2 cellular contexts compared by ENCODE assay signal in the genomic region with DNA sequence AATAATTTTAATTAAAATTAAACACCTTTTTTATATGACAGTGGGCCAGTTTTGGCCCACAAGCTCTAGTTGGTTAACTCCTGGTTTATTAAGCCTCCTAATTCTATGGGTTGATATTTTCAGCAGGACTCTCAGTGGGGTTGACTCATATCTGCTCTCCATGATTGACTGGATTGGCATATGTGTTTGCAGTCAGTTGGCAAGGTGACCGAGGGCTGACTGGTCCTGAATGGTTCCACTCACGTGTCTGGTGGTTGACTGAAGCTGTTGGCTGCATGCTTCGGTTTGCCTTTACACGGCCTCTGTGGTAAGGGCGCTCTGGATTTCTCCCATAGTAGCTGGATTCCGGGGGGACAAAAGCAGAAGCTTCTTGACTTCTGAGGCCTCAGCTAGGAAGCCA.
A peak's percentile ranks its signal among the peaks of the same experiment; 100 is the strongest.
TF ChIP-seq lines count a peak whose summit lies in the region.

No MANE protein-coding gene starts in this region.

TF ChIP-seq in GM12878, 131 proteins besides CTCF, POLR2A, EP300 and RAD21 (continued from another document and continues in another):
- TF ChIP-seq SUZ12 (IDR thresholded peaks at IDR 0.05; ENCODE audit: unreplicated experiment) (no peak), ZZZ3 (IDR thresholded peaks at IDR 0.05; ENCODE audit: control insufficient read depth, insufficient read length, low read depth) (no peak), ESRRA (IDR thresholded peaks at IDR 0.05; ENCODE audit: low read length) (no peak), CBX5 (IDR thresholded peaks at IDR 0.05; ENCODE audit: low read depth) (no peak), FOXM1 (IDR thresholded peaks at IDR 0.05; ENCODE audit: low read depth, low read length) (no peak), RUNX3 (IDR thresholded peaks at IDR 0.05; ENCODE audit: low read length) (peak; percentile 57), PML (IDR thresholded peaks at IDR 0.05; ENCODE audit: low read length) (no peak), JUNB (IDR thresholded peaks at IDR 0.05) (peak; percentile 91), MXI1 (IDR thresholded peaks at IDR 0.05; ENCODE audit: low read depth, low read length) (no peak), BHLHE40 (IDR thresholded peaks at IDR 0.05; ENCODE audit: borderline replicate concordance in 1 of 2, low read depth in 2 of 2, low read length in 1 of 2) (peak; percentile 74 to 83)
- TF ChIP-seq, protein P1, sequence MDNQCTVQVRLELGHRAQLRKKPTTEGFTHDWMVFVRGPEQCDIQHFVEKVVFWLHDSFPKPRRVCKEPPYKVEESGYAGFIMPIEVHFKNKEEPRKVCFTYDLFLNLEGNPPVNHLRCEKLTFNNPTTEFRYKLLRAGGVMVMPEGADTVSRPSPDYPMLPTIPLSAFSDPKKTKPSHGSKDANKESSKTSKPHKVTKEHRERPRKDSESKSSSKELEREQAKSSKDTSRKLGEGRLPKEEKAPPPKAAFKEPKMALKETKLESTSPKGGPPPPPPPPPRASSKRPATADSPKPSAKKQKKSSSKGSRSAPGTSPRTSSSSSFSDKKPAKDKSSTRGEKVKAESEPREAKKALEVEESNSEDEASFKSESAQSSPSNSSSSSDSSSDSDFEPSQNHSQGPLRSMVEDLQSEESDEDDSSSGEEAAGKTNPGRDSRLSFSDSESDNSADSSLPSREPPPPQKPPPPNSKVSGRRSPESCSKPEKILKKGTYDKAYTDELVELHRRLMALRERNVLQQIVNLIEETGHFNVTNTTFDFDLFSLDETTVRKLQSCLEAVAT (IDR thresholded peaks at IDR 0.05): no peak
- TF ChIP-seq, protein P2, sequence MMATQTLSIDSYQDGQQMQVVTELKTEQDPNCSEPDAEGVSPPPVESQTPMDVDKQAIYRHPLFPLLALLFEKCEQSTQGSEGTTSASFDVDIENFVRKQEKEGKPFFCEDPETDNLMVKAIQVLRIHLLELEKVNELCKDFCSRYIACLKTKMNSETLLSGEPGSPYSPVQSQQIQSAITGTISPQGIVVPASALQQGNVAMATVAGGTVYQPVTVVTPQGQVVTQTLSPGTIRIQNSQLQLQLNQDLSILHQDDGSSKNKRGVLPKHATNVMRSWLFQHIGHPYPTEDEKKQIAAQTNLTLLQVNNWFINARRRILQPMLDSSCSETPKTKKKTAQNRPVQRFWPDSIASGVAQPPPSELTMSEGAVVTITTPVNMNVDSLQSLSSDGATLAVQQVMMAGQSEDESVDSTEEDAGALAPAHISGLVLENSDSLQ (IDR thresholded peaks at IDR 0.05): peak; percentile 64
- TF ChIP-seq, protein P3, sequence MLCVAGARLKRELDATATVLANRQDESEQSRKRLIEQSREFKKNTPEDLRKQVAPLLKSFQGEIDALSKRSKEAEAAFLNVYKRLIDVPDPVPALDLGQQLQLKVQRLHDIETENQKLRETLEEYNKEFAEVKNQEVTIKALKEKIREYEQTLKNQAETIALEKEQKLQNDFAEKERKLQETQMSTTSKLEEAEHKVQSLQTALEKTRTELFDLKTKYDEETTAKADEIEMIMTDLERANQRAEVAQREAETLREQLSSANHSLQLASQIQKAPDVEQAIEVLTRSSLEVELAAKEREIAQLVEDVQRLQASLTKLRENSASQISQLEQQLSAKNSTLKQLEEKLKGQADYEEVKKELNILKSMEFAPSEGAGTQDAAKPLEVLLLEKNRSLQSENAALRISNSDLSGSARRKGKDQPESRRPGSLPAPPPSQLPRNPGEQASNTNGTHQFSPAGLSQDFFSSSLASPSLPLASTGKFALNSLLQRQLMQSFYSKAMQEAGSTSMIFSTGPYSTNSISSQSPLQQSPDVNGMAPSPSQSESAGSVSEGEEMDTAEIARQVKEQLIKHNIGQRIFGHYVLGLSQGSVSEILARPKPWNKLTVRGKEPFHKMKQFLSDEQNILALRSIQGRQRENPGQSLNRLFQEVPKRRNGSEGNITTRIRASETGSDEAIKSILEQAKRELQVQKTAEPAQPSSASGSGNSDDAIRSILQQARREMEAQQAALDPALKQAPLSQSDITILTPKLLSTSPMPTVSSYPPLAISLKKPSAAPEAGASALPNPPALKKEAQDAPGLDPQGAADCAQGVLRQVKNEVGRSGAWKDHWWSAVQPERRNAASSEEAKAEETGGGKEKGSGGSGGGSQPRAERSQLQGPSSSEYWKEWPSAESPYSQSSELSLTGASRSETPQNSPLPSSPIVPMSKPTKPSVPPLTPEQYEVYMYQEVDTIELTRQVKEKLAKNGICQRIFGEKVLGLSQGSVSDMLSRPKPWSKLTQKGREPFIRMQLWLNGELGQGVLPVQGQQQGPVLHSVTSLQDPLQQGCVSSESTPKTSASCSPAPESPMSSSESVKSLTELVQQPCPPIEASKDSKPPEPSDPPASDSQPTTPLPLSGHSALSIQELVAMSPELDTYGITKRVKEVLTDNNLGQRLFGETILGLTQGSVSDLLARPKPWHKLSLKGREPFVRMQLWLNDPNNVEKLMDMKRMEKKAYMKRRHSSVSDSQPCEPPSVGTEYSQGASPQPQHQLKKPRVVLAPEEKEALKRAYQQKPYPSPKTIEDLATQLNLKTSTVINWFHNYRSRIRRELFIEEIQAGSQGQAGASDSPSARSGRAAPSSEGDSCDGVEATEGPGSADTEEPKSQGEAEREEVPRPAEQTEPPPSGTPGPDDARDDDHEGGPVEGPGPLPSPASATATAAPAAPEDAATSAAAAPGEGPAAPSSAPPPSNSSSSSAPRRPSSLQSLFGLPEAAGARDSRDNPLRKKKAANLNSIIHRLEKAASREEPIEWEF (IDR thresholded peaks at IDR 0.05; ENCODE audit: insufficient replicate concordance, low read depth, low read length): no peak
- TF ChIP-seq, protein P4, sequence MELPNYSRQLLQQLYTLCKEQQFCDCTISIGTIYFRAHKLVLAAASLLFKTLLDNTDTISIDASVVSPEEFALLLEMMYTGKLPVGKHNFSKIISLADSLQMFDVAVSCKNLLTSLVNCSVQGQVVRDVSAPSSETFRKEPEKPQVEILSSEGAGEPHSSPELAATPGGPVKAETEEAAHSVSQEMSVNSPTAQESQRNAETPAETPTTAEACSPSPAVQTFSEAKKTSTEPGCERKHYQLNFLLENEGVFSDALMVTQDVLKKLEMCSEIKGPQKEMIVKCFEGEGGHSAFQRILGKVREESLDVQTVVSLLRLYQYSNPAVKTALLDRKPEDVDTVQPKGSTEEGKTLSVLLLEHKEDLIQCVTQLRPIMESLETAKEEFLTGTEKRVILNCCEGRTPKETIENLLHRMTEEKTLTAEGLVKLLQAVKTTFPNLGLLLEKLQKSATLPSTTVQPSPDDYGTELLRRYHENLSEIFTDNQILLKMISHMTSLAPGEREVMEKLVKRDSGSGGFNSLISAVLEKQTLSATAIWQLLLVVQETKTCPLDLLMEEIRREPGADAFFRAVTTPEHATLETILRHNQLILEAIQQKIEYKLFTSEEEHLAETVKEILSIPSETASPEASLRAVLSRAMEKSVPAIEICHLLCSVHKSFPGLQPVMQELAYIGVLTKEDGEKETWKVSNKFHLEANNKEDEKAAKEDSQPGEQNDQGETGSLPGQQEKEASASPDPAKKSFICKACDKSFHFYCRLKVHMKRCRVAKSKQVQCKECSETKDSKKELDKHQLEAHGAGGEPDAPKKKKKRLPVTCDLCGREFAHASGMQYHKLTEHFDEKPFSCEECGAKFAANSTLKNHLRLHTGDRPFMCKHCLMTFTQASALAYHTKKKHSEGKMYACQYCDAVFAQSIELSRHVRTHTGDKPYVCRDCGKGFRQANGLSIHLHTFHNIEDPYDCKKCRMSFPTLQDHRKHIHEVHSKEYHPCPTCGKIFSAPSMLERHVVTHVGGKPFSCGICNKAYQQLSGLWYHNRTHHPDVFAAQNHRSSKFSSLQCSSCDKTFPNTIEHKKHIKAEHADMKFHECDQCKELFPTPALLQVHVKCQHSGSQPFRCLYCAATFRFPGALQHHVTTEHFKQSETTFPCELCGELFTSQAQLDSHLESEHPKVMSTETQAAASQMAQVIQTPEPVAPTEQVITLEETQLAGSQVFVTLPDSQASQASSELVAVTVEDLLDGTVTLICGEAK (IDR thresholded peaks at IDR 0.05; ENCODE audit: borderline replicate concordance): no peak

TF ChIP-seq in SK-N-SH treated with all-trans-retinoic acid at 6 μM for 48 hours, 23 proteins besides CTCF, POLR2A, EP300 and RAD21 (continued from another document):
- TF ChIP-seq, protein P5, sequence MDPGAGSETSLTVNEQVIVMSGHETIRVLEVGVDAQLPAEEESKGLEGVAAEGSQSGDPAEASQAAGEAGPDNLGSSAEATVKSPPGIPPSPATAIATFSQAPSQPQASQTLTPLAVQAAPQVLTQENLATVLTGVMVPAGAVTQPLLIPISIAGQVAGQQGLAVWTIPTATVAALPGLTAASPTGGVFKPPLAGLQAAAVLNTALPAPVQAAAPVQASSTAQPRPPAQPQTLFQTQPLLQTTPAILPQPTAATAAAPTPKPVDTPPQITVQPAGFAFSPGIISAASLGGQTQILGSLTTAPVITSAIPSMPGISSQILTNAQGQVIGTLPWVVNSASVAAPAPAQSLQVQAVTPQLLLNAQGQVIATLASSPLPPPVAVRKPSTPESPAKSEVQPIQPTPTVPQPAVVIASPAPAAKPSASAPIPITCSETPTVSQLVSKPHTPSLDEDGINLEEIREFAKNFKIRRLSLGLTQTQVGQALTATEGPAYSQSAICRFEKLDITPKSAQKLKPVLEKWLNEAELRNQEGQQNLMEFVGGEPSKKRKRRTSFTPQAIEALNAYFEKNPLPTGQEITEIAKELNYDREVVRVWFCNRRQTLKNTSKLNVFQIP (CRISPR knock-in tag; IDR thresholded peaks at IDR 0.05; ENCODE audit: borderline replicate concordance, low read depth): no peak
- TF ChIP-seq TOX (CRISPR knock-in tag; IDR thresholded peaks at IDR 0.05; ENCODE audit: borderline replicate concordance): no peak
- TF ChIP-seq BACH2 (CRISPR knock-in tag; IDR thresholded peaks at IDR 0.05; ENCODE audit: borderline replicate concordance): no peak
- TF ChIP-seq, protein P6, sequence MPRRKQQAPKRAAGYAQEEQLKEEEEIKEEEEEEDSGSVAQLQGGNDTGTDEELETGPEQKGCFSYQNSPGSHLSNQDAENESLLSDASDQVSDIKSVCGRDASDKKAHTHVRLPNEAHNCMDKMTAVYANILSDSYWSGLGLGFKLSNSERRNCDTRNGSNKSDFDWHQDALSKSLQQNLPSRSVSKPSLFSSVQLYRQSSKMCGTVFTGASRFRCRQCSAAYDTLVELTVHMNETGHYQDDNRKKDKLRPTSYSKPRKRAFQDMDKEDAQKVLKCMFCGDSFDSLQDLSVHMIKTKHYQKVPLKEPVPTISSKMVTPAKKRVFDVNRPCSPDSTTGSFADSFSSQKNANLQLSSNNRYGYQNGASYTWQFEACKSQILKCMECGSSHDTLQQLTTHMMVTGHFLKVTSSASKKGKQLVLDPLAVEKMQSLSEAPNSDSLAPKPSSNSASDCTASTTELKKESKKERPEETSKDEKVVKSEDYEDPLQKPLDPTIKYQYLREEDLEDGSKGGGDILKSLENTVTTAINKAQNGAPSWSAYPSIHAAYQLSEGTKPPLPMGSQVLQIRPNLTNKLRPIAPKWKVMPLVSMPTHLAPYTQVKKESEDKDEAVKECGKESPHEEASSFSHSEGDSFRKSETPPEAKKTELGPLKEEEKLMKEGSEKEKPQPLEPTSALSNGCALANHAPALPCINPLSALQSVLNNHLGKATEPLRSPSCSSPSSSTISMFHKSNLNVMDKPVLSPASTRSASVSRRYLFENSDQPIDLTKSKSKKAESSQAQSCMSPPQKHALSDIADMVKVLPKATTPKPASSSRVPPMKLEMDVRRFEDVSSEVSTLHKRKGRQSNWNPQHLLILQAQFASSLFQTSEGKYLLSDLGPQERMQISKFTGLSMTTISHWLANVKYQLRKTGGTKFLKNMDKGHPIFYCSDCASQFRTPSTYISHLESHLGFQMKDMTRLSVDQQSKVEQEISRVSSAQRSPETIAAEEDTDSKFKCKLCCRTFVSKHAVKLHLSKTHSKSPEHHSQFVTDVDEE (CRISPR knock-in tag; IDR thresholded peaks at IDR 0.05): no peak
- no peak for TF ChIP-seq ZNF565 (CRISPR knock-in tag; conservative IDR thresholded peaks at IDR 0.05; ENCODE audit: low read depth)
- no peak for TF ChIP-seq PPARA (CRISPR knock-in tag; IDR thresholded peaks at IDR 0.05; ENCODE audit: borderline replicate concordance)
- TF ChIP-seq ZNF8 (CRISPR knock-in tag; IDR thresholded peaks at IDR 0.05): no peak
- TF ChIP-seq, protein P7, sequence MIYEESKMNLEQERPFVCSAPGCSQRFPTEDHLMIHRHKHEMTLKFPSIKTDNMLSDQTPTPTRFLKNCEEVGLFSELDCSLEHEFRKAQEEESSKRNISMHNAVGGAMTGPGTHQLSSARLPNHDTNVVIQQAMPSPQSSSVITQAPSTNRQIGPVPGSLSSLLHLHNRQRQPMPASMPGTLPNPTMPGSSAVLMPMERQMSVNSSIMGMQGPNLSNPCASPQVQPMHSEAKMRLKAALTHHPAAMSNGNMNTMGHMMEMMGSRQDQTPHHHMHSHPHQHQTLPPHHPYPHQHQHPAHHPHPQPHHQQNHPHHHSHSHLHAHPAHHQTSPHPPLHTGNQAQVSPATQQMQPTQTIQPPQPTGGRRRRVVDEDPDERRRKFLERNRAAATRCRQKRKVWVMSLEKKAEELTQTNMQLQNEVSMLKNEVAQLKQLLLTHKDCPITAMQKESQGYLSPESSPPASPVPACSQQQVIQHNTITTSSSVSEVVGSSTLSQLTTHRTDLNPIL (CRISPR knock-in tag; IDR thresholded peaks at IDR 0.05; ENCODE audit: low read depth): no peak
- TF ChIP-seq ZFP30 (CRISPR knock-in tag; IDR thresholded peaks at IDR 0.05): no peak
- no peak for TF ChIP-seq SNAI2 (CRISPR knock-in tag; IDR thresholded peaks at IDR 0.05)
- no peak for TF ChIP-seq ISL1 (CRISPR knock-in tag; IDR thresholded peaks at IDR 0.05)
